ENCODE assay signal across 9 cellular contexts in genomic region chr6:73704260-73704659, GRCh38. TPM values are rescaled to one million over a fixed set of nuclear protein-coding genes. Genes with fewer than 3 reads are reported as not detected.
DNase-seq lines count a peak whose midpoint lies in the region; ATAC-seq and TF ChIP-seq lines count a peak whose summit lies in the region.
"Had no signal": no experiment of that assay in that cellular context is flagged by ENCODE, and none has a peak within 500 bp of the region (broad histone marks: within the 10 kb centered on the region; RNA-seq: fewer than 3 reads in every experiment).

No MANE protein-coding gene starts in this region.

- H3K36me3 ChIP-seq in lung (ENCODE audit: control insufficient read depth in 2 of 2, insufficient read depth in 2 of 2, low read length in 2 of 2), result peaks cover 2 to 3% of the 10 kb centered on the region in 2 donors
- no peaks in the 10 kb centered on the region for H3K36me3 ChIP-seq in CD8-positive, alpha-beta memory T cell (ENCODE audit: insufficient read depth, low read length)

- peak; percentile 35 for ATAC-seq in HG02798 (IDR thresholded peaks at IDR 0.05; ENCODE audit: poor library complexity, unreplicated experiment)
- no peak for ATAC-seq in lung (ENCODE audit: insufficient read depth, low FRiP score)
- ATAC-seq in GM19467 (IDR thresholded peaks at IDR 0.05; ENCODE audit: unreplicated experiment), result no peak

- no peaks in the 10 kb centered on the region for H3K27me3 ChIP-seq in lung (ENCODE audit: control insufficient read depth, insufficient read depth)
- no peaks in the 10 kb centered on the region for H3K27me3 ChIP-seq in CD8-positive, alpha-beta memory T cell (ENCODE audit: insufficient read depth, low read length, poor library complexity, severe bottlenecking)

- in situ Hi-C loops in ACHN (cut with HindIII; ENCODE audit: low pct_ligation_motif_present, low pct_unique_long_range_greater_than_20kb, low sequenced_read_pairs), result no loop called here

- peaks cover 51% of the 10 kb centered on the region for H3K36me3 Mint-ChIP-seq in activated T-helper 2 cell treated with anti-CD3 and anti-CD28 coated beads, Interferon-gamma antibody, Interleukin-2, Interleukin-4, amounts not matched to agents 10 μg/mL and 5 μg/mL and 100 μg/mL, durations not matched to agents 14 hours and 24 hours and 36 hours (ENCODE audit: low read depth)
- peaks cover 0 to 2% (median 0%) of the 10 kb centered on the region in 3 donors for H3K36me3 Mint-ChIP-seq in CD8-positive, alpha-beta memory T cell

- peak overlapping the region; percentile 78 for H3K27ac Mint-ChIP-seq in activated T-helper 2 cell treated with anti-CD3 and anti-CD28 coated beads, Interferon-gamma antibody, Interleukin-2, Interleukin-4, amounts not matched to agents 10 μg/mL and 5 μg/mL and 100 μg/mL, durations not matched to agents 14 hours and 24 hours and 36 hours
- no peak overlapping the region for H3K27ac Mint-ChIP-seq in CD8-positive, alpha-beta memory T cell

- H3K9me3 ChIP-seq in lung (ENCODE audit: control insufficient read depth in 2 of 2, insufficient read depth in 1 of 2, low read length in 1 of 2), result no peaks in the 10 kb centered on the region
- H3K9me3 ChIP-seq in CD8-positive, alpha-beta memory T cell (ENCODE audit: low read length), result no peaks in the 10 kb centered on the region

- intact Hi-C loops in activated T-helper 2 cell treated with anti-CD3 and anti-CD28 coated beads, Interferon-gamma antibody, Interleukin-2, Interleukin-4, amounts not matched to agents 10 μg/mL and 5 μg/mL and 100 μg/mL, durations not matched to agents 14 hours and 24 hours and 36 hours (cut with micrococcal nuclease), result loop anchor here (1.0 to 5.0 kb wide), 3 partner anchors 9 to 37 kb away; no protein-coding TSS in a partner anchor

- no peaks in the 10 kb centered on the region for H3K27me3 Mint-ChIP-seq in activated T-helper 2 cell treated with anti-CD3 and anti-CD28 coated beads, Interferon-gamma antibody, Interleukin-2, Interleukin-4, amounts not matched to agents 10 μg/mL and 5 μg/mL and 100 μg/mL, durations not matched to agents 14 hours and 24 hours and 36 hours (ENCODE audit: low read depth)
- peaks cover 2 to 29% of the 10 kb centered on the region in 2 donors for H3K27me3 Mint-ChIP-seq in CD8-positive, alpha-beta memory T cell

- 81 to 95% methylated on average over 8 of the region's 8 CpGs for WGBS in lung, 2 donors

- no peak overlapping the region for H3K4me3 ChIP-seq in lung
- no peak overlapping the region for H3K4me3 ChIP-seq in CD8-positive, alpha-beta memory T cell (ENCODE audit: low read length)

- no peak overlapping the region for H3K4me3 Mint-ChIP-seq in activated T-helper 2 cell treated with anti-CD3 and anti-CD28 coated beads, Interferon-gamma antibody, Interleukin-2, Interleukin-4, amounts not matched to agents 10 μg/mL and 5 μg/mL and 100 μg/mL, durations not matched to agents 14 hours and 24 hours and 36 hours (ENCODE audit: low read depth)
- H3K4me3 Mint-ChIP-seq in CD8-positive, alpha-beta memory T cell, result no peak overlapping the region

- peak overlapping the region; percentile 53 to 70 for H3K27ac ChIP-seq in lung (ENCODE audit: low read depth in 1 of 2, low read length in 1 of 2)
- no peak overlapping the region for H3K27ac ChIP-seq in CD8-positive, alpha-beta memory T cell (ENCODE audit: low read depth, low read length)

- peaks cover 37% of the 10 kb centered on the region for H3K4me1 Mint-ChIP-seq in activated T-helper 2 cell treated with anti-CD3 and anti-CD28 coated beads, Interferon-gamma antibody, Interleukin-2, Interleukin-4, amounts not matched to agents 10 μg/mL and 5 μg/mL and 100 μg/mL, durations not matched to agents 14 hours and 24 hours and 36 hours (ENCODE audit: low read depth)
- H3K4me1 Mint-ChIP-seq in CD8-positive, alpha-beta memory T cell, result no peaks in the 10 kb centered on the region

- no peak for TF ChIP-seq CTCF in lung (IDR thresholded peaks at IDR 0.05; ENCODE audit: control extremely low read depth, extremely low read depth)

- H3K9me3 Mint-ChIP-seq in activated T-helper 2 cell treated with anti-CD3 and anti-CD28 coated beads, Interferon-gamma antibody, Interleukin-2, Interleukin-4, amounts not matched to agents 10 μg/mL and 5 μg/mL and 100 μg/mL, durations not matched to agents 14 hours and 24 hours and 36 hours, result no peaks in the 10 kb centered on the region
- H3K9me3 Mint-ChIP-seq in CD8-positive, alpha-beta memory T cell, result peaks cover 0 to 2% (median 0%) of the 10 kb centered on the region in 5 donors

- CTCF ChIA-PET in CD8-positive, alpha-beta memory T cell (lab: Charles Lee), result no interaction called here

- POLR2A ChIA-PET in CD8-positive, alpha-beta memory T cell (lab: Charles Lee), result no interaction called here

- peak; percentile 71 for DNase-seq in ACHN
- no peak for DNase-seq in activated T-helper 2 cell treated with anti-CD3 and anti-CD28 coated beads, Interferon-gamma antibody, Interleukin-2, Interleukin-4, amounts not matched to agents 10 μg/mL and 5 μg/mL and 100 μg/mL, durations not matched to agents 14 hours and 24 hours and 36 hours (ENCODE audit: low spot score)
- DNase-seq in lung (ENCODE audit: low spot score), result no peak
- DNase-seq in NCI-H1092 treated with DMSO at 0.1 percent for 48 hours (lab: John Stamatoyannopoulos, UW), result no peak
- no peak for DNase-seq in CD8-positive, alpha-beta memory T cell
- no peak for DNase-seq in NCI-H146 treated with DMSO at 0.1 percent for 48 hours (lab: John Stamatoyannopoulos, UW; ENCODE audit: unreplicated experiment)
- DNase-seq: NCI-H510A treated with DMSO at 0.1 percent for 48 hours had no signal

- peaks cover 2 to 6% of the 10 kb centered on the region in 2 donors for H3K4me1 ChIP-seq in lung (ENCODE audit: control insufficient read depth in 2 of 2, insufficient read depth in 2 of 2, low read length in 2 of 2)
- H3K4me1 ChIP-seq in CD8-positive, alpha-beta memory T cell (ENCODE audit: insufficient read depth, low read length), result no peaks in the 10 kb centered on the region

RNA-seq across cellular contexts. Expression of gene CD109, which starts 8.3 kb away (rescaled TPM):
- total RNA-seq in activated T-helper 2 cell treated with anti-CD3 and anti-CD28 coated beads, Interferon-gamma antibody, Interleukin-2, Interleukin-4, amounts not matched to agents 10 μg/mL and 5 μg/mL and 100 μg/mL, durations not matched to agents 14 hours and 24 hours and 36 hours, result 24.4 and 26.1 TPM in 2 replicates
- total RNA-seq in lung, result 10 to 100 TPM; 21.2 to 48.5 TPM
- polyA plus RNA-seq in lung, result 1 to 10 TPM; 2.1 to 2.3 TPM
- total RNA-seq in CD8-positive, alpha-beta memory T cell, result 10 to 100 TPM; 22.8 to 24.5 TPM
- not detected for polyA plus RNA-seq in CD8-positive, alpha-beta memory T cell

RNA-seq across cellular contexts. Expression of gene SLC17A5, which starts 50.5 kb away (rescaled TPM):
- 5.8 and 6.7 TPM in 2 replicates for total RNA-seq in activated T-helper 2 cell treated with anti-CD3 and anti-CD28 coated beads, Interferon-gamma antibody, Interleukin-2, Interleukin-4, amounts not matched to agents 10 μg/mL and 5 μg/mL and 100 μg/mL, durations not matched to agents 14 hours and 24 hours and 36 hours
- 10 to 100 TPM; 19.2 to 19.9 TPM for total RNA-seq in lung
- polyA plus RNA-seq in lung, result 10 to 100 TPM in 1 of 2 donors, 1 to 10 TPM in 1; 5.5 to 17.0 TPM
- 1 to 10 TPM; 5.4 to 5.6 TPM for total RNA-seq in CD8-positive, alpha-beta memory T cell
- polyA plus RNA-seq in CD8-positive, alpha-beta memory T cell, result 9.7 TPM
